ENCODE assay signal across 8 cellular contexts in genomic region chr15:68553994-68554715, GRCh38. TPM values are rescaled to one million over a fixed set of nuclear protein-coding genes. Genes with fewer than 3 reads are reported as not detected.
DNase-seq lines count a peak whose midpoint lies in the region; ATAC-seq and TF ChIP-seq lines count a peak whose summit lies in the region.

No MANE protein-coding gene starts in this region.

- in situ Hi-C loops in HAP-1 (cut with MboI; ENCODE audit: low sequenced_read_pairs) = loop anchor here (5.0 kb wide), 1 partner anchor 323 kb away; no protein-coding TSS in a partner anchor

- intact Hi-C loops in activated CD8-positive, alpha-beta T cell treated with anti-CD3 and anti-CD28 coated beads for 36 hours (cut with micrococcal nuclease) = loop anchor here (5.0 kb wide), 1 partner anchor 323 kb away; no protein-coding TSS in a partner anchor

- POLR2A ChIA-PET in activated CD8-positive, alpha-beta T cell treated with anti-CD3 and anti-CD28 coated beads for 36 hours (lab: Charles Lee) = interaction anchor here (0.7 kb wide), 1 partner anchor 15 kb away, joined by 3 read pairs; no protein-coding TSS in a partner anchor

- CTCF ChIA-PET in activated CD8-positive, alpha-beta T cell treated with anti-CD3 and anti-CD28 coated beads for 36 hours (lab: Charles Lee) = interaction anchor here (0.7 to 4.3 kb wide), 22 partner anchors 9 to 370 kb away, joined by 3 to 47 read pairs (median 4); no protein-coding TSS in a partner anchor

- H3K36me3 ChIP-seq in HAP-1 (replicated peaks) = no peaks in the 10 kb centered on the region

- no peak overlapping the region for H3K27ac Mint-ChIP-seq in activated CD8-positive, alpha-beta T cell treated with anti-CD3 and anti-CD28 coated beads for 36 hours

- DNase-seq in Ammon's horn (ENCODE audit: low spot score) (peak; percentile 78), HAP-1 (ENCODE audit: low spot score in 2 of 2) (peak; percentile 83 to 96), NCI-H69 (lab: John Stamatoyannopoulos, UW) (peak; percentile 78), midbrain (lab: John Stamatoyannopoulos, UW) (peak; percentile 77)
- peak; percentile 82 for DNase-seq in activated CD8-positive, alpha-beta T cell treated with anti-CD3 and anti-CD28 coated beads for 36 hours
- peak; percentile 56 for DNase-seq in effector CD4-positive, alpha-beta T cell
- DNase-seq in stimulated activated naive CD8-positive, alpha-beta T cell treated with anti-CD3 and anti-CD28 coated beads, Interleukin-15, Interleukin-2, amounts not matched to agents 100 U/mL and 50 U/mL, for 24 hours = peak; percentile 81

- H3K27me3 Mint-ChIP-seq in activated CD8-positive, alpha-beta T cell treated with anti-CD3 and anti-CD28 coated beads for 36 hours = peaks cover 50% of the 10 kb centered on the region

- peaks cover 5% of the 10 kb centered on the region for H3K4me1 ChIP-seq in HAP-1

- no peak for ATAC-seq in activated CD8-positive, alpha-beta T cell treated with anti-CD3 and anti-CD28 coated beads for 36 hours
- ATAC-seq in stimulated activated naive CD8-positive, alpha-beta T cell treated with anti-CD3 and anti-CD28 coated beads, Interleukin-15, Interleukin-2, amounts not matched to agents 100 U/mL and 50 U/mL, for 24 hours = no peak
- ATAC-seq in HG02938 (IDR thresholded peaks at IDR 0.05; ENCODE audit: unreplicated experiment) = no peak

- no peaks in the 10 kb centered on the region for H3K36me3 Mint-ChIP-seq in activated CD8-positive, alpha-beta T cell treated with anti-CD3 and anti-CD28 coated beads for 36 hours (ENCODE audit: low read depth)

- peak; percentile 72 for TF ChIP-seq CTCF in activated CD8-positive, alpha-beta T cell treated with anti-CD3 and anti-CD28 coated beads for 36 hours (IDR thresholded peaks at IDR 0.05)

- H3K4me3 ChIP-seq in HAP-1 = no peak overlapping the region

- no peak overlapping the region for H3K4me3 Mint-ChIP-seq in activated CD8-positive, alpha-beta T cell treated with anti-CD3 and anti-CD28 coated beads for 36 hours

- no peaks in the 10 kb centered on the region for H3K9me3 Mint-ChIP-seq in activated CD8-positive, alpha-beta T cell treated with anti-CD3 and anti-CD28 coated beads for 36 hours

- H3K4me1 Mint-ChIP-seq in activated CD8-positive, alpha-beta T cell treated with anti-CD3 and anti-CD28 coated beads for 36 hours (ENCODE audit: low read depth) = peaks cover 6% of the 10 kb centered on the region

- H3K27me3 ChIP-seq in HAP-1 (ENCODE audit: low read depth) = peaks cover 13% of the 10 kb centered on the region

- H3K9me3 ChIP-seq in HAP-1 = no peaks in the 10 kb centered on the region

RNA-seq across cellular contexts. Expression of gene CORO2B, which starts 24.6 kb away (rescaled TPM):
- total RNA-seq in activated CD8-positive, alpha-beta T cell treated with anti-CD3 and anti-CD28 coated beads for 36 hours = not detected
